ENCODE assay signal across 8 cellular contexts in the genomic region with DNA sequence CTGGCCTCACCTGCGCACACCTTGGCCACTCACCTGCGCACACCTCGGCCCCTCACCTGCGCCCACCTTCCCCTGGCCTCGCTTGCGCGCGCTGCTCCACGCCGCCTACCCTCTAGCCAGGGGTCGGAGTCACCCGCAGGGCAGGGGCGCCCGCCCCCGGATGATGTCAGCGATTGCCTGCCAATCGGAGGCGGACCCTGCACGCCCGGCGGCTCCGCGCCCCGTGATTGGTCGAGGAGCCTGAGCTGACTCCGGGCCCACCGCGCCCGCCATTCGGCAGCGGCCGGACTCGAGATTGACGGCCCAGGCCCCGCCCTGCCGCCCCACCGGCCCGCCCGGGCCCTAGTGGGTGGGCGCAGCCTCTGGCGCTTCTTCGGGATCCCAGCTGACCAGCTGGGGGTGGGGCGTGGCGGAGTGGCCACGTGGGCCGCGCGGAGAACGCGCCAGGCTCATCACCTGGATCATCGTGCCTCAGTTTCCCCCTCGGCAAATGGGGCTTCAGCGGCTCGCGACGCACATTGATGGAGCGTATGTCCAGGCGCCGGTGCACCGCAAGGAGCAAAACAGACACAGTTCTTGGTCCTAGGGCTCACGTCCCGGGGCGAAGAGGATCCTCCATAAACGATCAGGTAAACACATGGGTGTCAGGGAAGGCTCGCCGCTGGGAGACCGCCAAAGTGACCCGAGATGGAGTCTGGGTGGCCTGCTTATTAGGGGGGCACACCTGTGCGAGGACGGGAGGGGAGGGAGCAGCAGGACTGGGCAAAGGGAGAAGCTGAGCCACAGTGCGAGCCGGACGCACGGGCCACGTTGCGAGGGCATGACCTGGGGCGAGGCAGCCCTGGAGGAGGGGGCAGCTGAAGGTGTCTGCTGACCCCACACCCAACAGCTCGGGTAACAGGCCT. TPM values are rescaled to one million over a fixed set of nuclear protein-coding genes. Genes with fewer than 3 reads are reported as not detected.
DNase-seq lines count a peak whose midpoint lies in the region; ATAC-seq, FAIRE-seq and TF ChIP-seq lines count a peak whose summit lies in the region.

Gene DHCR7 (minus strand): TSS at position 137 of the 905 bp plus-strand sequence. CDS start 3,441 bp downstream, outside the sequence.

- H3K36me3 ChIP-seq in OCI-LY1 (ENCODE audit: insufficient read depth, low read length), result peaks cover 40% of the 10 kb centered on the region

- in situ Hi-C loops in endometrial microvascular endothelial cells (cut with HindIII; ENCODE audit: inconsistent ontology term, low pct_unique_long_range_greater_than_20kb, low sequenced_read_pairs), result no loop called here

- peak within 1 kb of the TSS; percentile 78 for H3K9ac ChIP-seq in OCI-LY1 (ENCODE audit: low read length)

- H3K79me2 ChIP-seq in OCI-LY1 (ENCODE audit: insufficient read depth, low read length), result peaks cover 7% of the 10 kb centered on the region; the same call in 1 of the 2 replicates

- peak within 1 kb of the TSS; percentile 55 for H3K27ac ChIP-seq in OCI-LY1 (ENCODE audit: low read depth, low read length, poor library complexity, severe bottlenecking)

- peaks cover 53% of the 10 kb centered on the region for H3K4me1 ChIP-seq in OCI-LY1 (ENCODE audit: insufficient read depth, low read length, severe bottlenecking)

- peaks cover 25% of the 10 kb centered on the region for H3K36me3 Mint-ChIP-seq in mesothelial cell of epicardium

- H4K20me1 ChIP-seq in OCI-LY1 (ENCODE audit: insufficient read depth, low read length), result no peaks in the 10 kb centered on the region

- peak within 1 kb of the TSS; percentile 90 for H3K27ac Mint-ChIP-seq in mesothelial cell of epicardium

- no peaks in the 10 kb centered on the region for H3K27me3 ChIP-seq in OCI-LY1 (ENCODE audit: insufficient read depth, low read length)

- peaks cover 10% of the 10 kb centered on the region; the same call in 1 of the 2 replicates for H3F3A ChIP-seq in OCI-LY1 (ENCODE audit: insufficient read depth, low read length)

- peaks cover 7% of the 10 kb centered on the region for H3K9me3 Mint-ChIP-seq in mesothelial cell of epicardium

- peak; percentile 77 for ATAC-seq in GM21515 (IDR thresholded peaks at IDR 0.05; ENCODE audit: unreplicated experiment)

- FAIRE-seq in D721Med (lab: Jason Lieb, UNC), result no peak

- TF ChIP-seq CTCF in D721Med (IDR thresholded peaks at IDR 0.05; ENCODE audit: insufficient read depth, missing control alignments) (no peak), OCI-LY1 (IDR thresholded peaks at IDR 0.05; ENCODE audit: low read length) (no peak), mesothelial cell of epicardium (IDR thresholded peaks at IDR 0.05; ENCODE audit: unreplicated experiment) (no peak)

- H3K4me3 Mint-ChIP-seq in mesothelial cell of epicardium, result peak within 1 kb of the TSS; percentile 91

- H3K27me3 Mint-ChIP-seq in mesothelial cell of epicardium (ENCODE audit: low read depth), result no peaks in the 10 kb centered on the region

- no peaks in the 10 kb centered on the region for H3K9me3 ChIP-seq in OCI-LY1 (ENCODE audit: low read length)

- no peaks in the 10 kb centered on the region for H3K9me2 ChIP-seq in OCI-LY1 (ENCODE audit: low read depth, low read length)

- peaks cover 46% of the 10 kb centered on the region for H3K4me1 Mint-ChIP-seq in mesothelial cell of epicardium

- H3K4me3 ChIP-seq in OCI-LY1 (ENCODE audit: low read depth, low read length, poor library complexity, severe bottlenecking), result peak within 1 kb of the TSS; percentile 79

- no peak within 1 kb of the TSS for H2AFZ ChIP-seq in OCI-LY1 (ENCODE audit: low read length)

- DNase-seq in D721Med (ENCODE audit: insufficient read length, low spot score), result peak; percentile 97
- peak; percentile 100 for DNase-seq in HuH-7 (ENCODE audit: low spot score)
- peak; percentile 95 for DNase-seq in activated CD8-positive, alpha-beta memory T cell treated with anti-CD3 and anti-CD28 coated beads, Interleukin-2, amount 50 U/mL, for 4 hours
- peak; percentile 94 to 96 for DNase-seq in mesothelial cell of epicardium (ENCODE audit: low spot score in 2 of 2, unreplicated experiment in 2 of 2)
- peak; percentile 95 to 97 for DNase-seq in stimulated activated CD8-positive, alpha-beta memory T cell treated with anti-CD3 and anti-CD28 coated beads, Interleukin-15, amount 100 ng/mL, for 48 hours (ENCODE audit: low read depth in 2 of 2)

- peak within 1 kb of the TSS; percentile 85 for H3K4me2 ChIP-seq in OCI-LY1 (ENCODE audit: low read length)

RNA-seq across cellular contexts. Expression of gene DHCR7, which starts in this region (rescaled TPM):
- 43.2 TPM for total RNA-seq in endometrial microvascular endothelial cells (ENCODE audit: inconsistent ontology term)
- total RNA-seq in mesothelial cell of epicardium, result 94.8 to 110 TPM (median 98.2 TPM) in 3 replicates

Comparison
In these comparisons a context has a peak if more than half of its experiments do, and no peak if none do; other contexts are left out.
1. Peak in every context shown above with its lines: DNase-seq, ATAC-seq, H3K4me3 ChIP-seq and H3K27ac ChIP-seq.